In genomic region chr9:100074989-100075388, GRCh38 we compare ENCODE assay signal across 24 cellular contexts.
"Had no signal": no experiment of that assay in that cellular context is flagged by ENCODE, and none has a peak within 500 bp of the region (broad histone marks: within the 10 kb centered on the region; RNA-seq: fewer than 3 reads in every experiment).

No MANE protein-coding gene starts in this region.

- H3K36me3 ChIP-seq: neural progenitor cell, ovary, right lobe of liver, sigmoid colon, stomach, thoracic aorta, thyroid gland, tibial nerve, upper lobe of right lung, uterus had no signal

- H2AFZ ChIP-seq: neural progenitor cell, parathyroid adenoma had no signal

- H3K9me3 ChIP-seq: ovary, psoas muscle, right lobe of liver, sigmoid colon, stomach, thoracic aorta, thyroid gland, tibial nerve, upper lobe of right lung, uterus had no signal

- H3K27ac ChIP-seq: neural progenitor cell, ovary, parathyroid adenoma, psoas muscle, right lobe of liver, sigmoid colon, stomach, thoracic aorta, thyroid gland, tibial nerve, upper lobe of right lung, uterus had no signal

- H3K4me2 ChIP-seq: neural progenitor cell had no signal

- H3K27me3 ChIP-seq: neural progenitor cell, ovary, right lobe of liver, sigmoid colon, stomach, thyroid gland, tibial nerve, upper lobe of right lung, uterus had no signal

- H3K4me1 ChIP-seq: neural progenitor cell, uterus had no signal

- ATAC-seq: natural killer cell; psoas muscle; right cardiac atrium; right lobe of liver; stimulated activated effector memory CD8-positive, alpha-beta T cell treated with anti-CD3 and anti-CD28 coated beads, Interleukin-12 subunit alpha, Interleukin-12 subunit beta, amount 100 ng/mL, for 72 hours; stimulated activated naive B cell treated with anti-CD40 and anti-IgM and Interleukin-4, amounts not matched to agents 10 μg/mL and 1 μg/mL and 100 μg/mL, for 72 hours; upper lobe of right lung had no signal

- H3K9ac ChIP-seq: neural progenitor cell, parathyroid adenoma had no signal

- DNase-seq: natural killer cell; occipital lobe; ovary; posterior cingulate gyrus; psoas muscle; right cardiac atrium; right lobe of liver; sigmoid colon; small intestine; stimulated activated CD4-positive, alpha-beta T cell treated with anti-CD3 and anti-CD28 coated beads, Interleukin-15, amount 100 ng/mL, for 24 hours; stimulated activated CD4-positive, alpha-beta T cell treated with anti-CD3 and anti-CD28 coated beads, Interleukin-2, amount 100 ng/mL, for 24 hours; stimulated activated CD4-positive, alpha-beta T cell treated with anti-CD3 and anti-CD28 coated beads, Interleukin-2, amount 100 ng/mL, for 48 hours; stimulated activated CD4-positive, alpha-beta T cell treated with anti-CD3 and anti-CD28 coated beads, Interleukin-4, amount 100 ng/mL, for 24 hours; stimulated activated naive B cell treated with anti-CD40 and anti-IgM and Interleukin-4, amounts not matched to agents 10 μg/mL and 1 μg/mL and 100 μg/mL, for 72 hours; stimulated activated naive CD4-positive, alpha-beta T cell treated with Interleukin-2 at 50 U/mL for 16 hours; stomach; thyroid gland; upper lobe of right lung; uterus had no signal

- H3K4me3 ChIP-seq: neural progenitor cell, ovary, psoas muscle, right lobe of liver, sigmoid colon, stomach, thoracic aorta, thyroid gland, tibial nerve, upper lobe of right lung, uterus had no signal

- FAIRE-seq: small intestine had no signal
